Comparison of ENCODE assay signal across 21 cellular contexts in the genomic region with DNA sequence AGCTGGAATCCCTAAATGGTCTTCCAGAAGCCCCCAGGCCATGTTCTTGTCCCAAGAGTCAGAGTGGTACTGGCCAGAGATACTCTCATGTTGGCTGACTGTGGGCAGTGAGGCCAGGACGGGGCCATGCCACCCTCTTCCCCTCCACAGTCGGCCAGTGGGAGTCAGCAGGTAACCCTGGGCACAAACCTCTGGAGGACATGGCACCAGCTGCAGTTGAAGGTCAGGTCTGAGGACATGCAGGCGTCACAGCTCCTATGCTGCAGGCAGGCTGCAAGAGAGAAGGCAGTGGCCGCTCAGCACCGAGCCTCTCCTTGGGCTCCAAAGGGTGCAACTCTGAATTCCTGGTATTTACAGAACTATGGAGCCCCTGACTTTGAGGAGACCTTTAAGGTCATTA.
DNase-seq lines count a peak whose midpoint lies in the region; ATAC-seq and TF ChIP-seq lines count a peak whose summit lies in the region.
"Had no signal": no experiment of that assay in that cellular context is flagged by ENCODE, and none has a peak within 500 bp of the region (broad histone marks: within the 10 kb centered on the region; RNA-seq: fewer than 3 reads in every experiment).

No MANE protein-coding gene starts in this region.

- no peak overlapping the region for H4K8ac ChIP-seq in neuronal stem cell (ENCODE audit: low read depth, low read length)

- H2BK12ac ChIP-seq in neuronal stem cell (ENCODE audit: low read length): peak overlapping the region; percentile 1

- H3K4me3 ChIP-seq in heart left ventricle: no peak overlapping the region
- no peak overlapping the region for H3K4me3 ChIP-seq in neuronal stem cell (ENCODE audit: low read length in 2 of 2)
- no peak overlapping the region for H3K4me3 ChIP-seq in transverse colon

- peaks cover 5% of the 10 kb centered on the region for H3K27me3 Mint-ChIP-seq in chondrocyte (ENCODE audit: low read depth)

- 69 to 91% (median 78%) methylated on average over 1 to 5 of the region's 5 CpGs for WGBS in heart left ventricle, 4 donors
- no CpG with 5 or more reads among the region's 5 CpGs for WGBS in neuronal stem cell (ENCODE audit: extremely low coverage in 2 of 2, insufficient read length in 2 of 2, insufficient replicate concordance in 1 of 2), 2 donors
- WGBS in transverse colon (ENCODE audit: low coverage in 1 of 2), 2 donors: 79% methylated on average over 5 of the region's 5 CpGs; no CpG with 5 or more reads in 1 of the 2 donors

- H3K27me3 ChIP-seq in heart left ventricle (no peaks in the 10 kb centered on the region), neuronal stem cell (ENCODE audit: control insufficient read depth in 3 of 3, insufficient read depth in 3 of 3, low read depth in 1 of 3, low read length in 3 of 3) (no peaks in the 10 kb centered on the region), transverse colon (no peaks in the 10 kb centered on the region)

- H3K4me1 ChIP-seq in heart left ventricle (peaks cover 0 to 53% (median 29%) of the 10 kb centered on the region in 12 donors), neuronal stem cell (ENCODE audit: control insufficient read depth in 2 of 2, insufficient read depth in 1 of 2, low read depth in 1 of 2, low read length in 2 of 2) (peaks cover 0 to 8% of the 10 kb centered on the region in 2 donors), transverse colon (peaks cover 0 to 23% (median 0%) of the 10 kb centered on the region in 4 donors)

- H2BK15ac ChIP-seq in neuronal stem cell (ENCODE audit: low read length): no peak overlapping the region

- H3K4me2 ChIP-seq in neuronal stem cell (ENCODE audit: insufficient read depth, low read length, poor library complexity, severe bottlenecking): no peak overlapping the region

- H3K36me3 ChIP-seq in heart left ventricle: peaks cover 0 to 17% (median 0%) of the 10 kb centered on the region in 9 donors
- no peaks in the 10 kb centered on the region for H3K36me3 ChIP-seq in neuronal stem cell (replicated peaks in 1 of 2; ENCODE audit: control insufficient read depth in 2 of 2, insufficient read depth in 2 of 2, low read length in 2 of 2)
- H3K36me3 ChIP-seq in transverse colon: no peaks in the 10 kb centered on the region

- no peak overlapping the region for H2AFZ ChIP-seq in neuronal stem cell (ENCODE audit: low read length)

- no peak for TF ChIP-seq POLR2A in heart left ventricle (IDR thresholded peaks at IDR 0.05)
- TF ChIP-seq POLR2A in transverse colon (IDR thresholded peaks at IDR 0.05): no peak

- no peak overlapping the region for H2BK120ac ChIP-seq in neuronal stem cell (ENCODE audit: low read depth, low read length)

- H3K14ac ChIP-seq in neuronal stem cell (ENCODE audit: low read length): no peak overlapping the region

- H3K4ac ChIP-seq in neuronal stem cell (ENCODE audit: low read length): no peak overlapping the region

- in situ Hi-C loops in transverse colon (cut with MboI; ENCODE audit: low pct_ligation_motif_present in 1 of 4, low pct_unique_long_range_greater_than_20kb in 1 of 4, low sequenced_read_pairs in 3 of 4): no loop called here
- in situ Hi-C loops in G401 (cut with HindIII; ENCODE audit: low sequenced_read_pairs): no loop called here

- H3K23ac ChIP-seq in neuronal stem cell (ENCODE audit: low read depth, low read length, poor library complexity): no peak overlapping the region

- no peak overlapping the region for H3K9ac ChIP-seq in neuronal stem cell (ENCODE audit: low read depth, low read length, poor library complexity)

- H3K79me1 ChIP-seq in neuronal stem cell (ENCODE audit: low read depth, low read length): no peaks in the 10 kb centered on the region

- intact Hi-C loops in heart left ventricle (cut with DNase I) (loop anchor here in 4 of 10 donors (2.0 to 5.0 kb wide), 3 partner anchors 64 to 69 kb away; partner anchors contain the start of gene PLXDC1 (in 2 of the 4)), transverse colon (cut with DNase I; ENCODE audit: low total_unique reads) (no loop called here)

- peak overlapping the region; percentile 41 to 89 (median 82) for H3K27ac ChIP-seq in heart left ventricle
- H3K27ac ChIP-seq in neuronal stem cell (replicated peaks; ENCODE audit: low read length): no peak overlapping the region
- H3K27ac ChIP-seq in transverse colon: peak overlapping the region; percentile 8 to 36 (median 34)
- H3K27ac ChIP-seq: C4-2B had no signal

- H3K4me1 Mint-ChIP-seq in chondrocyte (ENCODE audit: low read depth): peaks cover 33% of the 10 kb centered on the region
- H3K4me1 Mint-ChIP-seq: activated CD4-positive, alpha-beta memory T cell treated with anti-CD3 and anti-CD28 coated beads, Interleukin-2, amount 10 ng/mL, durations not matched to agents 7 days and 5 days; memory B cell had no signal

- peak overlapping the region; percentile 59 for H2BK5ac ChIP-seq in neuronal stem cell (ENCODE audit: low read length)

- no peak for DNase-seq in chondrocyte (ENCODE audit: low spot score)
- peak in 1 of 5 donors; percentile 45 for DNase-seq in heart left ventricle
- no peak for DNase-seq in neuronal stem cell (ENCODE audit: low spot score)
- DNase-seq in transverse colon: no peak
- DNase-seq in G401 (ENCODE audit: low spot score): no peak
- no peak for DNase-seq in superior temporal gyrus (ENCODE audit: extremely low spot score)
- DNase-seq: activated CD4-positive, alpha-beta memory T cell treated with anti-CD3 and anti-CD28 coated beads, Interleukin-2, amount 10 ng/mL, durations not matched to agents 7 days and 5 days; activated naive CD8-positive, alpha-beta T cell treated with anti-CD3 and anti-CD28 coated beads, Interleukin-2, amount 10 ng/mL, durations not matched to agents 7 days and 5 days; activated T-cell treated with anti-CD3 and anti-CD28 coated beads for 4 hours; DMS79; GF-D8; NCI-H1105; NCI-H2029; NCI-H345; nucleus accumbens; stimulated activated CD4-positive, alpha-beta T cell treated with anti-CD3 and anti-CD28 coated beads, Interleukin-2, amount 100 ng/mL, for 48 hours; substantia nigra had no signal

- TF ChIP-seq EP300 in transverse colon (IDR thresholded peaks at IDR 0.05; ENCODE audit: low read depth): no peak

- no peak for TF ChIP-seq CTCF in chondrocyte (IDR thresholded peaks at IDR 0.05)
- TF ChIP-seq CTCF in heart left ventricle (IDR thresholded peaks at IDR 0.05): no peak
- TF ChIP-seq CTCF in transverse colon (IDR thresholded peaks at IDR 0.05): no peak

- H3K9me3 Mint-ChIP-seq in chondrocyte (ENCODE audit: low read depth): no peaks in the 10 kb centered on the region
- H3K9me3 Mint-ChIP-seq: activated CD4-positive, alpha-beta memory T cell treated with anti-CD3 and anti-CD28 coated beads, Interleukin-2, amount 10 ng/mL, durations not matched to agents 7 days and 5 days; activated naive CD8-positive, alpha-beta T cell treated with anti-CD3 and anti-CD28 coated beads, Interleukin-2, amount 10 ng/mL, durations not matched to agents 7 days and 5 days; memory B cell had no signal

- H2AK5ac ChIP-seq in neuronal stem cell (ENCODE audit: low read depth, low read length): no peak overlapping the region

- H3K27ac Mint-ChIP-seq in chondrocyte (ENCODE audit: unreplicated experiment): peak overlapping the region; percentile 2
- H3K27ac Mint-ChIP-seq: activated CD4-positive, alpha-beta memory T cell treated with anti-CD3 and anti-CD28 coated beads, Interleukin-2, amount 10 ng/mL, durations not matched to agents 7 days and 5 days; activated naive CD8-positive, alpha-beta T cell treated with anti-CD3 and anti-CD28 coated beads, Interleukin-2, amount 10 ng/mL, durations not matched to agents 7 days and 5 days; memory B cell had no signal

- no peak overlapping the region for H4K91ac ChIP-seq in neuronal stem cell (ENCODE audit: low read depth, low read length, poor library complexity)

- H3K9me3 ChIP-seq in heart left ventricle (no peaks in the 10 kb centered on the region), neuronal stem cell (replicated peaks in 1 of 2; ENCODE audit: control insufficient read depth in 2 of 2, insufficient read depth in 1 of 2, low read depth in 1 of 2, low read length in 2 of 2) (no peaks in the 10 kb centered on the region), transverse colon (no peaks in the 10 kb centered on the region)

- peaks cover 2% of the 10 kb centered on the region for H3K36me3 Mint-ChIP-seq in chondrocyte (ENCODE audit: low read depth)
- H3K36me3 Mint-ChIP-seq: activated naive CD8-positive, alpha-beta T cell treated with anti-CD3 and anti-CD28 coated beads, Interleukin-2, amount 10 ng/mL, durations not matched to agents 7 days and 5 days; memory B cell had no signal

- ATAC-seq in heart left ventricle: peak in 2 of 4 donors; percentile 16 to 21
- no peak for ATAC-seq in HG03565 (IDR thresholded peaks at IDR 0.05; ENCODE audit: unreplicated experiment)
- ATAC-seq: activated CD4-positive, CD25-positive, alpha-beta regulatory T cell treated with anti-CD3 and anti-CD28 coated beads, Interleukin-2, amount 50 U/mL, for 24 hours had no signal

- peak overlapping the region; percentile 73 for H3K18ac ChIP-seq in neuronal stem cell (ENCODE audit: low read length)

- no peak overlapping the region for H3K4me3 Mint-ChIP-seq in chondrocyte (ENCODE audit: unreplicated experiment)
- H3K4me3 Mint-ChIP-seq: activated CD4-positive, alpha-beta memory T cell treated with anti-CD3 and anti-CD28 coated beads, Interleukin-2, amount 10 ng/mL, durations not matched to agents 7 days and 5 days; activated naive CD8-positive, alpha-beta T cell treated with anti-CD3 and anti-CD28 coated beads, Interleukin-2, amount 10 ng/mL, durations not matched to agents 7 days and 5 days; memory B cell had no signal
